15 cellular contexts compared by ENCODE assay signal in genomic region chr3:139906441-139906840, GRCh38. TPM values are rescaled to one million over a fixed set of nuclear protein-coding genes. Genes with fewer than 3 reads are reported as not detected.
DNase-seq lines count a peak whose midpoint lies in the region; ATAC-seq, FAIRE-seq and TF ChIP-seq lines count a peak whose summit lies in the region.
"Had no signal": no experiment of that assay in that cellular context is flagged by ENCODE, and none has a peak within 500 bp of the region (broad histone marks: within the 10 kb centered on the region; RNA-seq: fewer than 3 reads in every experiment).

No MANE protein-coding gene starts in this region.

- no peaks in the 10 kb centered on the region for H3K9me3 ChIP-seq in H9 (ENCODE audit: control insufficient read depth, low read depth, low read length)
- peaks cover 3% of the 10 kb centered on the region for H3K9me3 ChIP-seq in trophoblast cell (ENCODE audit: insufficient read depth, low read depth, low read length)

- no peak overlapping the region for H4K12ac ChIP-seq in trophoblast cell (ENCODE audit: low read depth, low read length)

- H3K36me3 ChIP-seq in trophoblast cell (ENCODE audit: control insufficient read depth in 1 of 2, insufficient read depth in 2 of 2, low read length in 2 of 2): no peaks in the 10 kb centered on the region

- DNase-seq in H9 (peak; percentile 34), RCC 7860 (ENCODE audit: low spot score) (peak; percentile 89), epithelial cell of prostate (ENCODE audit: low read depth, low spot score) (peak; percentile 43), trophoblast cell (peak; percentile 22 to 65), NCI-H1436 treated with DMSO at 0.1 percent for 48 hours (lab: John Stamatoyannopoulos, UW) (no peak), NCI-H146 (lab: John Stamatoyannopoulos, UW) (no peak)
- DNase-seq: DMS153; Kasumi-1; NCI-H524; stimulated activated CD4-positive, alpha-beta T cell treated with anti-CD3 and anti-CD28 coated beads, Interleukin-15, amount 100 ng/mL, for 24 hours had no signal

- H2BK20ac ChIP-seq in H9 (ENCODE audit: low read depth, low read length, poor library complexity, severe bottlenecking): no peak overlapping the region

- no peak overlapping the region for H3T11ph ChIP-seq in H9 (ENCODE audit: low read length)

- no peak overlapping the region for H2BK120ac ChIP-seq in H9 (ENCODE audit: low read depth, low read length, poor library complexity, severe bottlenecking)
- no peak overlapping the region for H2BK120ac ChIP-seq in trophoblast cell (ENCODE audit: insufficient read depth, low read length, poor library complexity)

- no peak overlapping the region for H3K56ac ChIP-seq in H9 (ENCODE audit: insufficient read length, low read depth, low read length)

- H3K9ac ChIP-seq in H9 (ENCODE audit: extremely low read depth, insufficient read length, low read length) (no peak overlapping the region), trophoblast cell (ENCODE audit: low read length) (no peak overlapping the region)

- H2AFZ ChIP-seq in H9 (ENCODE audit: low read length) (no peak overlapping the region), trophoblast cell (ENCODE audit: insufficient read depth, low read length, poor library complexity) (no peak overlapping the region)

- H2BK15ac ChIP-seq in H9 (ENCODE audit: low read depth, low read length): no peak overlapping the region

- H2BK5ac ChIP-seq in H9 (ENCODE audit: insufficient read length, low read length): no peak overlapping the region
- H2BK5ac ChIP-seq in trophoblast cell (ENCODE audit: low read depth, low read length, poor library complexity): no peak overlapping the region

- H3K9me3 Mint-ChIP-seq in H9: peaks cover 0 to under 1% of the 10 kb centered on the region in 2 experiments; a peak in 1 of 5 replicates
- H3K9me3 Mint-ChIP-seq: nephron; stimulated activated memory B cell treated with anti-CD40 and anti-IgM and Interleukin-4, amounts not matched to agents 10 μg/mL and 1 μg/mL and 100 μg/mL, for 72 hours had no signal

- no peaks in the 10 kb centered on the region for H4K20me1 ChIP-seq in H9 (ENCODE audit: control insufficient read depth, insufficient read depth, insufficient read length)

- H3K23me2 ChIP-seq in H9 (ENCODE audit: insufficient read length, low read depth, low read length, poor library complexity, severe bottlenecking): no peaks in the 10 kb centered on the region

- H3K36me3 Mint-ChIP-seq in H9 (ENCODE audit: insufficient read depth in 1 of 3, low read depth in 3 of 3): no peaks in the 10 kb centered on the region; a peak in 1 of 7 replicates
- H3K36me3 Mint-ChIP-seq: stimulated activated memory B cell treated with anti-CD40 and anti-IgM and Interleukin-4, amounts not matched to agents 10 μg/mL and 1 μg/mL and 100 μg/mL, for 72 hours had no signal

- no peak overlapping the region for H3K27ac ChIP-seq in H9 (ENCODE audit: insufficient read length, low read depth, low read length)
- no peak overlapping the region for H3K27ac ChIP-seq in epithelial cell of prostate
- no peak overlapping the region for H3K27ac ChIP-seq in trophoblast cell (ENCODE audit: low read depth, low read length)

- H4K91ac ChIP-seq in H9 (ENCODE audit: insufficient read length, low read depth, low read length): no peak overlapping the region
- H4K91ac ChIP-seq in trophoblast cell (ENCODE audit: low read depth, low read length): no peak overlapping the region

- no peaks in the 10 kb centered on the region for H3K79me1 ChIP-seq in H9 (ENCODE audit: insufficient read depth, low read depth, low read length, poor library complexity, severe bottlenecking)
- H3K79me1 ChIP-seq in trophoblast cell (ENCODE audit: low read length): peaks cover 2% of the 10 kb centered on the region

- no peak overlapping the region for H4K8ac ChIP-seq in H9 (replicated peaks; ENCODE audit: insufficient read length, low read depth, low read length)
- H4K8ac ChIP-seq in trophoblast cell (ENCODE audit: low read depth, low read length): no peak overlapping the region

- H2AK5ac ChIP-seq in H9 (ENCODE audit: insufficient read length, low read length): no peak overlapping the region
- H2AK5ac ChIP-seq in trophoblast cell (ENCODE audit: low read length): no peak overlapping the region

- H3K27me3 ChIP-seq in H9 (ENCODE audit: insufficient read depth, low read length) (no peaks in the 10 kb centered on the region), trophoblast cell (ENCODE audit: insufficient read depth, low read length) (no peaks in the 10 kb centered on the region)

- peaks cover 3% of the 10 kb centered on the region; the same call in 1 of the 2 replicates for H3K4me1 ChIP-seq in H9 (ENCODE audit: insufficient read depth, low read length)
- H3K4me1 ChIP-seq in trophoblast cell (ENCODE audit: control insufficient read depth in 1 of 2, insufficient read depth in 2 of 2, low read length in 2 of 2): peaks cover 2 to 11% of the 10 kb centered on the region in 2 experiments

- H3K27me3 Mint-ChIP-seq in H9 (ENCODE audit: low read depth): peaks cover 11% of the 10 kb centered on the region
- H3K27me3 Mint-ChIP-seq: stimulated activated memory B cell treated with anti-CD40 and anti-IgM and Interleukin-4, amounts not matched to agents 10 μg/mL and 1 μg/mL and 100 μg/mL, for 72 hours had no signal

- no peak overlapping the region for H3K27ac Mint-ChIP-seq in H9
- H3K27ac Mint-ChIP-seq: nephron; stimulated activated memory B cell treated with anti-CD40 and anti-IgM and Interleukin-4, amounts not matched to agents 10 μg/mL and 1 μg/mL and 100 μg/mL, for 72 hours had no signal

- H3K14ac ChIP-seq in H9 (ENCODE audit: insufficient read depth, low read length) (no peak overlapping the region), trophoblast cell (ENCODE audit: low read length) (no peak overlapping the region)

- H3K18ac ChIP-seq in H9 (ENCODE audit: insufficient read length, low read depth, low read length): no peak overlapping the region
- H3K18ac ChIP-seq in trophoblast cell (ENCODE audit: low read length): no peak overlapping the region

- H3K79me2 ChIP-seq in H9 (ENCODE audit: insufficient read depth, low read length) (no peaks in the 10 kb centered on the region), trophoblast cell (ENCODE audit: control insufficient read depth, insufficient read depth, low read length, poor library complexity) (no peaks in the 10 kb centered on the region)

- H3K4me3 Mint-ChIP-seq in H9: no peak overlapping the region
- H3K4me3 Mint-ChIP-seq: central memory CD8-positive, alpha-beta T cell; nephron; stimulated activated memory B cell treated with anti-CD40 and anti-IgM and Interleukin-4, amounts not matched to agents 10 μg/mL and 1 μg/mL and 100 μg/mL, for 72 hours had no signal

- no CpG with 5 or more reads among the region's 1 CpG for WGBS in H9 (ENCODE audit: extremely low coverage, insufficient read length, low lambda C conversion rate)
- WGBS in trophoblast cell (ENCODE audit: extremely low coverage, insufficient coverage, insufficient read length): no CpG with 5 or more reads among the region's 1 CpG

- H3K4ac ChIP-seq in H9 (ENCODE audit: low read depth, low read length) (no peak overlapping the region), trophoblast cell (ENCODE audit: low read depth, low read length) (no peak overlapping the region)

- TF ChIP-seq CTCF in H9 (conservative IDR thresholded peaks at IDR 0.05): no peak

- peaks cover 8 to 13% of the 10 kb centered on the region in 2 experiments for H3K4me1 Mint-ChIP-seq in H9
- H3K4me1 Mint-ChIP-seq: central memory CD8-positive, alpha-beta T cell; nephron; stimulated activated memory B cell treated with anti-CD40 and anti-IgM and Interleukin-4, amounts not matched to agents 10 μg/mL and 1 μg/mL and 100 μg/mL, for 72 hours had no signal

- no peak overlapping the region for H4K5ac ChIP-seq in H9 (ENCODE audit: insufficient read length, low read depth, low read length)

- ATAC-seq in HG03159 (IDR thresholded peaks at IDR 0.05; ENCODE audit: unreplicated experiment) (no peak), GM21737 (IDR thresholded peaks at IDR 0.05; ENCODE audit: unreplicated experiment) (no peak)

- no peak overlapping the region for H3K4me3 ChIP-seq in trophoblast cell (ENCODE audit: low read depth, low read length)

- H3K4me2 ChIP-seq in H9 (ENCODE audit: insufficient read depth, insufficient read length, low read length) (no peak overlapping the region), trophoblast cell (ENCODE audit: low read length) (no peak overlapping the region)

- H3K23ac ChIP-seq in H9 (ENCODE audit: insufficient read length, low read depth, low read length) (no peak overlapping the region), trophoblast cell (ENCODE audit: low read length) (no peak overlapping the region)

- FAIRE-seq in RCC 7860 (lab: Jason Lieb, UNC): peak; percentile 92

- H2BK12ac ChIP-seq in H9 (ENCODE audit: insufficient read length, low read depth, low read length): no peak overlapping the region
- no peak overlapping the region for H2BK12ac ChIP-seq in trophoblast cell (ENCODE audit: low read length)

RNA-seq across cellular contexts. Expression of gene CLSTN2, which starts 28.5 kb away (rescaled TPM):
- 0.66 and 0.68 TPM in 2 replicates for total RNA-seq in H9 (2021)
- polyA plus RNA-seq in trophoblast cell (2013): 31.7 and 34.3 TPM in 2 replicates

Comparison
In these comparisons a context has a peak if more than half of its experiments do, and no peak if none do; other contexts are left out.
1. DNase-seq: peak in H9 (single experiment), RCC 7860 (single experiment), epithelial cell of prostate (single experiment) and trophoblast cell (2 of 2); none in NCI-H1436 treated with DMSO at 0.1 percent for 48 hours (single experiment) and NCI-H146 (single experiment).